ENCODE assay signal across 28 cellular contexts in genomic region chr12:53931844-53932581, GRCh38. TPM values are rescaled to one million over a fixed set of nuclear protein-coding genes. Genes with fewer than 3 reads are reported as not detected.
DNase-seq lines count a peak whose midpoint lies in the region; ATAC-seq and TF ChIP-seq lines count a peak whose summit lies in the region.
"Had no signal": no experiment of that assay in that cellular context is flagged by ENCODE, and none has a peak within 500 bp of the region (broad histone marks: within the 10 kb centered on the region; RNA-seq: fewer than 3 reads in every experiment).

No MANE protein-coding gene starts in this region.

- H3K4me1 Mint-ChIP-seq in GM23338 = peaks cover 23% of the 10 kb centered on the region

- no peak overlapping the region for H3K4me2 ChIP-seq in GM23338
- H3K4me2 ChIP-seq: BLaER1 had no signal

- ATAC-seq in GM23338 = no peak
- ATAC-seq in HG02870 (IDR thresholded peaks at IDR 0.05; ENCODE audit: unreplicated experiment) = no peak
- no peak for ATAC-seq in HG03039 (IDR thresholded peaks at IDR 0.05; ENCODE audit: unreplicated experiment)
- ATAC-seq: GM12878 had no signal

- no peak overlapping the region for H3K27ac Mint-ChIP-seq in GM23338
- H3K27ac Mint-ChIP-seq: CD14-positive monocyte; CD4-positive, alpha-beta memory T cell; CD4-positive, CD25-positive, alpha-beta regulatory T cell; CD8-positive, alpha-beta memory T cell had no signal

- H2AFZ ChIP-seq in GM23338 = no peak overlapping the region

- peaks cover 100% of the 10 kb centered on the region for H3K27me3 Mint-ChIP-seq in GM23338 (ENCODE audit: insufficient read depth, low read depth, poor library complexity)

- H4K20me1 ChIP-seq in GM23338 (replicated peaks; ENCODE audit: insufficient read depth) = peaks cover 56% of the 10 kb centered on the region

- H3K27me3 ChIP-seq in GM23338 (ENCODE audit: insufficient read depth) (peaks cover 100% of the 10 kb centered on the region), iPS-15b (ENCODE audit: control insufficient read depth, insufficient read depth, low read length) (peaks cover 100% of the 10 kb centered on the region), SJCRH30 (peaks cover 11% of the 10 kb centered on the region)

- no peak overlapping the region for H3K4me3 ChIP-seq in GM23338
- H3K4me3 ChIP-seq in iPS-15b (ENCODE audit: low read depth, low read length) = peak overlapping the region; percentile 4
- H3K4me3 ChIP-seq in SJCRH30 = no peak overlapping the region
- H3K4me3 ChIP-seq: BLaER1, GM12878 had no signal

- no peak for TF ChIP-seq CTCF in GM23338 (conservative IDR thresholded peaks at IDR 0.05; ENCODE audit: low read depth in 2 of 2)

- H3K4me1 ChIP-seq in GM23338 (ENCODE audit: insufficient read depth) (peaks cover 21% of the 10 kb centered on the region), iPS-15b (ENCODE audit: control insufficient read depth, insufficient read depth, low read length) (no peaks in the 10 kb centered on the region), SJCRH30 (no peaks in the 10 kb centered on the region)
- H3K4me1 ChIP-seq: BE2C, BLaER1 had no signal

- DNase-seq in GM23338 (ENCODE audit: low spot score) (no peak), ecto neural progenitor cell (ENCODE audit: low spot score) (peak; percentile 38), retina (peak; percentile 26), SJCRH30 (no peak), SKM-1 treated with dmso at 0.1 percent for 144 hours (lab: John Stamatoyannopoulos, UW; ENCODE audit: unreplicated experiment) (no peak)
- DNase-seq: 8988T; ACHN; BE2C; C1 segment of cervical spinal cord; CD4-positive, alpha-beta memory T cell; CD4-positive, CD25-positive, alpha-beta regulatory T cell; CD8-positive, alpha-beta memory T cell; COR-L47; DMS 273 treated with DMSO at 0.1 percent for 48 hours; DMS153; DMS53; DMS79; DND-41; EL; GDM1 had no signal

- H3K27ac ChIP-seq in GM23338 (ENCODE audit: low read depth) = no peak overlapping the region
- H3K27ac ChIP-seq in SJCRH30 = no peak overlapping the region
- H3K27ac ChIP-seq: BLaER1 had no signal

- H3K36me3 ChIP-seq in GM23338 (ENCODE audit: insufficient read depth) = no peaks in the 10 kb centered on the region
- no peaks in the 10 kb centered on the region for H3K36me3 ChIP-seq in iPS-15b (ENCODE audit: control insufficient read depth, insufficient read depth, low read length)
- no peaks in the 10 kb centered on the region for H3K36me3 ChIP-seq in SJCRH30
- H3K36me3 ChIP-seq: BE2C, BLaER1 had no signal

- H3K4me3 Mint-ChIP-seq in GM23338 = no peak overlapping the region
- H3K4me3 Mint-ChIP-seq: CD4-positive, alpha-beta memory T cell; CD4-positive, CD25-positive, alpha-beta regulatory T cell; CD8-positive, alpha-beta memory T cell had no signal

- no peaks in the 10 kb centered on the region for H3K79me2 ChIP-seq in GM23338 (replicated peaks; ENCODE audit: insufficient read depth)

- no peaks in the 10 kb centered on the region for H3K36me3 Mint-ChIP-seq in GM23338 (ENCODE audit: low read depth)
- H3K36me3 Mint-ChIP-seq: CD14-positive monocyte; CD4-positive, alpha-beta memory T cell; CD4-positive, CD25-positive, alpha-beta regulatory T cell; CD8-positive, alpha-beta memory T cell had no signal

- no peak overlapping the region for H3K9ac ChIP-seq in iPS-15b (ENCODE audit: low read depth, low read length)
- H3K9ac ChIP-seq: BLaER1 had no signal

- peaks cover 6% of the 10 kb centered on the region; the same call in 1 of the 3 replicates for H3K9me3 Mint-ChIP-seq in GM23338

- H3K9me2 ChIP-seq in GM23338 (ENCODE audit: insufficient read depth) = no peaks in the 10 kb centered on the region

- H3K9me3 ChIP-seq in iPS-15b (ENCODE audit: control insufficient read depth, insufficient read depth, low read length) (no peaks in the 10 kb centered on the region), SJCRH30 (replicated peaks) (no peaks in the 10 kb centered on the region)
- H3K9me3 ChIP-seq: BE2C had no signal

- H3F3A ChIP-seq in GM23338 (replicated peaks; ENCODE audit: low read depth) = peaks cover 25% of the 10 kb centered on the region

TF ChIP-seq in GM23338, 12 proteins besides CTCF, POLR2A, EP300 and RAD21:
- TF ChIP-seq, protein P1, sequence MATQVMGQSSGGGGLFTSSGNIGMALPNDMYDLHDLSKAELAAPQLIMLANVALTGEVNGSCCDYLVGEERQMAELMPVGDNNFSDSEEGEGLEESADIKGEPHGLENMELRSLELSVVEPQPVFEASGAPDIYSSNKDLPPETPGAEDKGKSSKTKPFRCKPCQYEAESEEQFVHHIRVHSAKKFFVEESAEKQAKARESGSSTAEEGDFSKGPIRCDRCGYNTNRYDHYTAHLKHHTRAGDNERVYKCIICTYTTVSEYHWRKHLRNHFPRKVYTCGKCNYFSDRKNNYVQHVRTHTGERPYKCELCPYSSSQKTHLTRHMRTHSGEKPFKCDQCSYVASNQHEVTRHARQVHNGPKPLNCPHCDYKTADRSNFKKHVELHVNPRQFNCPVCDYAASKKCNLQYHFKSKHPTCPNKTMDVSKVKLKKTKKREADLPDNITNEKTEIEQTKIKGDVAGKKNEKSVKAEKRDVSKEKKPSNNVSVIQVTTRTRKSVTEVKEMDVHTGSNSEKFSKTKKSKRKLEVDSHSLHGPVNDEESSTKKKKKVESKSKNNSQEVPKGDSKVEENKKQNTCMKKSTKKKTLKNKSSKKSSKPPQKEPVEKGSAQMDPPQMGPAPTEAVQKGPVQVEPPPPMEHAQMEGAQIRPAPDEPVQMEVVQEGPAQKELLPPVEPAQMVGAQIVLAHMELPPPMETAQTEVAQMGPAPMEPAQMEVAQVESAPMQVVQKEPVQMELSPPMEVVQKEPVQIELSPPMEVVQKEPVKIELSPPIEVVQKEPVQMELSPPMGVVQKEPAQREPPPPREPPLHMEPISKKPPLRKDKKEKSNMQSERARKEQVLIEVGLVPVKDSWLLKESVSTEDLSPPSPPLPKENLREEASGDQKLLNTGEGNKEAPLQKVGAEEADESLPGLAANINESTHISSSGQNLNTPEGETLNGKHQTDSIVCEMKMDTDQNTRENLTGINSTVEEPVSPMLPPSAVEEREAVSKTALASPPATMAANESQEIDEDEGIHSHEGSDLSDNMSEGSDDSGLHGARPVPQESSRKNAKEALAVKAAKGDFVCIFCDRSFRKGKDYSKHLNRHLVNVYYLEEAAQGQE (IDR thresholded peaks at IDR 0.05; ENCODE audit: unreplicated experiment) = no peak
- TF ChIP-seq EZH2 (IDR thresholded peaks at IDR 0.05; ENCODE audit: low read depth, unreplicated experiment) (peak; percentile 62), NANOG (IDR thresholded peaks at IDR 0.05; ENCODE audit: borderline replicate concordance) (no peak)

RNA-seq across cellular contexts. Expression of gene HOXC13, which starts 6.6 kb away (rescaled TPM):
- total RNA-seq in GM23338 (2014; rRNA removed; shearing (Covaris generic)) = 0.10 TPM in 1 of 2 replicates, not detected in the other
- polyA plus RNA-seq in GM23338 (2016; fragmentation: Nextera tagmentation; extraction: Ambion mirVana) = not detected in 2 replicates
- 1.9 and 2.4 TPM in 2 replicates for total RNA-seq in SJCRH30 (2014; rRNA removed; shearing (Covaris generic))
- total RNA-seq: CD4-positive, alpha-beta memory T cell; CD4-positive, CD25-positive, alpha-beta regulatory T cell; CD8-positive, alpha-beta memory T cell; GM12878 had no signal
- polyA plus RNA-seq: AG04450; CD14-positive monocyte; CD4-positive, alpha-beta memory T cell; CD4-positive, CD25-positive, alpha-beta regulatory T cell; CD8-positive, alpha-beta memory T cell; GM12878 had no signal

RNA-seq across cellular contexts. Expression of gene HOXC12, which starts 22.7 kb away (rescaled TPM):
- not detected in 2 replicates for total RNA-seq in GM23338 (2014; rRNA removed; shearing (Covaris generic))
- polyA plus RNA-seq in GM23338 (2016; fragmentation: Nextera tagmentation; extraction: Ambion mirVana) = not detected in 2 replicates
- total RNA-seq in SJCRH30 (2014; rRNA removed; shearing (Covaris generic)) = not detected in 2 replicates
- total RNA-seq: CD4-positive, alpha-beta memory T cell; CD4-positive, CD25-positive, alpha-beta regulatory T cell; CD8-positive, alpha-beta memory T cell; G401; GM12878 had no signal
- polyA plus RNA-seq: AG04450; CD14-positive monocyte; CD4-positive, alpha-beta memory T cell; CD4-positive, CD25-positive, alpha-beta regulatory T cell; CD8-positive, alpha-beta memory T cell; GM12878 had no signal

RNA-seq across cellular contexts. Expression of gene HOXC11, which starts 40.9 kb away (rescaled TPM):
- not detected in 2 replicates for total RNA-seq in GM23338 (2014; rRNA removed; shearing (Covaris generic))
- polyA plus RNA-seq in GM23338 (2016; fragmentation: Nextera tagmentation; extraction: Ambion mirVana) = not detected in 2 replicates
- total RNA-seq in SJCRH30 (2014; rRNA removed; shearing (Covaris generic)) = 1.1 and 1.2 TPM in 2 replicates
- total RNA-seq: CD4-positive, alpha-beta memory T cell; CD4-positive, CD25-positive, alpha-beta regulatory T cell; CD8-positive, alpha-beta memory T cell; GM12878 had no signal
- polyA plus RNA-seq: AG04450; CD14-positive monocyte; CD4-positive, alpha-beta memory T cell; CD4-positive, CD25-positive, alpha-beta regulatory T cell; CD8-positive, alpha-beta memory T cell; GM12878 had no signal

RNA-seq across cellular contexts. Expression of gene HOTAIR, which starts 42.7 kb away (rescaled TPM):
- total RNA-seq in GM23338 (2014; rRNA removed; shearing (Covaris generic)) = not detected in 2 replicates
- not detected in 2 replicates for polyA plus RNA-seq in GM23338 (2016; fragmentation: Nextera tagmentation; extraction: Ambion mirVana)
- total RNA-seq in SJCRH30 (2014; rRNA removed; shearing (Covaris generic)) = 1.0 and 1.5 TPM in 2 replicates
- total RNA-seq: CD4-positive, alpha-beta memory T cell; CD4-positive, CD25-positive, alpha-beta regulatory T cell; CD8-positive, alpha-beta memory T cell; GM12878 had no signal
- polyA plus RNA-seq: AG04450; CD14-positive monocyte; CD4-positive, alpha-beta memory T cell; CD4-positive, CD25-positive, alpha-beta regulatory T cell; CD8-positive, alpha-beta memory T cell; GM12878 had no signal

RNA-seq across cellular contexts. Expression of gene HOXC10, which starts 52.9 kb away (rescaled TPM):
- not detected in 2 replicates for total RNA-seq in GM23338 (2014; rRNA removed; shearing (Covaris generic))
- polyA plus RNA-seq in GM23338 (2016; fragmentation: Nextera tagmentation; extraction: Ambion mirVana) = not detected in 2 replicates
- total RNA-seq in SJCRH30 (2014; rRNA removed; shearing (Covaris generic)) = 0.51 and 0.71 TPM in 2 replicates
- total RNA-seq: CD4-positive, alpha-beta memory T cell; CD4-positive, CD25-positive, alpha-beta regulatory T cell; CD8-positive, alpha-beta memory T cell had no signal
- polyA plus RNA-seq: AG04450; CD14-positive monocyte; CD4-positive, alpha-beta memory T cell; CD4-positive, CD25-positive, alpha-beta regulatory T cell; CD8-positive, alpha-beta memory T cell; GM12878 had no signal

Comparison
In these comparisons a context has a peak if more than half of its experiments do, and no peak if none do; other contexts are left out.
1. DNase-seq: peak in ecto neural progenitor cell (single experiment) and retina (single experiment); none in GM23338 (single experiment), SJCRH30 (0 of 2) and SKM-1 treated with dmso at 0.1 percent for 144 hours (single experiment).